Comparison of ENCODE assay signal across 1 cellular context in genomic region chr21:34762761-34763160, GRCh38.
TF ChIP-seq lines count a peak whose summit lies in the region.

No MANE protein-coding gene starts in this region.

TF ChIP-seq in GM23338, 12 proteins besides CTCF, POLR2A, EP300 and RAD21 (continued from another document):
- TF ChIP-seq EZH2phosphoT487 (IDR thresholded peaks at IDR 0.05; ENCODE audit: unreplicated experiment): no peak
- TF ChIP-seq STAT1 (IDR thresholded peaks at IDR 0.05; ENCODE audit: unreplicated experiment): no peak
- no peak for TF ChIP-seq POLR2AphosphoS5 (IDR thresholded peaks at IDR 0.05; ENCODE audit: low read depth)
- no peak for TF ChIP-seq ETS1 (IDR thresholded peaks at IDR 0.05)
- no peak for TF ChIP-seq NANOG (IDR thresholded peaks at IDR 0.05; ENCODE audit: borderline replicate concordance)
